Comparison of ENCODE assay signal across 25 cellular contexts in the genomic region with DNA sequence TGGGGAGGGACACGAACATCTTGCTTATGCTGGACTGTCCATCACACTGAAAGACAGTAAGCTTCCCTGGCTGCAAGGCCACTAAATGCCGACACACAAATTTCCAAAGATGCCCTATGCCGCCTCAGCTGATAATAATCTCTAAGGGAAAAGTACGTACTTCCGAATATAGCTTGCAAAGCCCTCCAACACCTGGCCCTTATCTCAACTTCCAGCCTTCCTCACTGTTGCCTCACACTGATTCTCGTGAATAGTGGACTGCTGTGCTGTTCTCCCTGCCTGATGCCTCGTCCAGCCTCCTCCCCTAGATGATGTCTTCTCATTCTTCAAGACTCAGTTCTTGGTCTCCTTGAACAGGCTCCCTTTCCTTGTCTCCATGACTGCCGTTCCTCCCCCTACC.
"Had no signal": no experiment of that assay in that cellular context is flagged by ENCODE, and none has a peak within 500 bp of the region (broad histone marks: within the 10 kb centered on the region; RNA-seq: fewer than 3 reads in every experiment).

No MANE protein-coding gene starts in this region.

- H3K27ac Mint-ChIP-seq: dendritic cell treated with granulocyte-macrophage colony-stimulating factor and Interleukin-4, amounts not matched to agents 40 ng/mL and 50 ng/mL, for 4 days; mesothelial cell of epicardium; naive thymus-derived CD4-positive, alpha-beta T cell; nephron; neural progenitor cell; progenitor cell of endocrine pancreas; stimulated activated naive B cell treated with anti-CD40 and anti-IgM and Interleukin-4, amounts not matched to agents 10 μg/mL and 1 μg/mL and 100 μg/mL, for 72 hours; stimulated activated naive CD8-positive, alpha-beta T cell treated with anti-CD3 and anti-CD28 coated beads, Interleukin-15, Interleukin-2, amounts not matched to agents 100 ng/mL and 50 ng/mL, for 24 hours had no signal

- ATAC-seq: esophagus mucosa; gastrocnemius medialis; left cardiac atrium; left lung; mucosa of descending colon; naive thymus-derived CD4-positive, alpha-beta T cell; right lobe of liver; upper lobe of right lung had no signal

- H3K27me3 Mint-ChIP-seq: stimulated activated naive CD8-positive, alpha-beta T cell treated with anti-CD3 and anti-CD28 coated beads, Interleukin-15, Interleukin-2, amounts not matched to agents 100 ng/mL and 50 ng/mL, for 24 hours had no signal

- H3K36me3 Mint-ChIP-seq: mesothelial cell of epicardium, neural progenitor cell had no signal

- H3K4me3 Mint-ChIP-seq: dendritic cell treated with granulocyte-macrophage colony-stimulating factor and Interleukin-4, amounts not matched to agents 40 ng/mL and 50 ng/mL, for 4 days; mesothelial cell of epicardium; naive thymus-derived CD4-positive, alpha-beta T cell; nephron; neural progenitor cell; stimulated activated naive B cell treated with anti-CD40 and anti-IgM and Interleukin-4, amounts not matched to agents 10 μg/mL and 1 μg/mL and 100 μg/mL, for 72 hours; stimulated activated naive CD8-positive, alpha-beta T cell treated with anti-CD3 and anti-CD28 coated beads, Interleukin-15, Interleukin-2, amounts not matched to agents 100 ng/mL and 50 ng/mL, for 24 hours had no signal

- DNase-seq: effector memory CD4-positive, alpha-beta T cell; foreskin fibroblast; gastrocnemius medialis; head of caudate nucleus; left cardiac atrium; left lung; mesenchymal stem cell; mucosa of descending colon; naive thymus-derived CD4-positive, alpha-beta T cell; right lobe of liver; small intestine; stimulated activated CD4-positive, alpha-beta T cell treated with anti-CD3 and anti-CD28 coated beads, Interleukin-15, amount 100 ng/mL, for 24 hours; stimulated activated CD4-positive, alpha-beta T cell treated with anti-CD3 and anti-CD28 coated beads, Interleukin-2, amount 100 ng/mL, for 48 hours; stimulated activated naive B cell treated with anti-CD40 and anti-IgM and Interleukin-4, amounts not matched to agents 10 μg/mL and 1 μg/mL and 100 μg/mL, for 72 hours; upper lobe of right lung; uterus had no signal

- H3K9me3 ChIP-seq: gastrocnemius medialis, left lung, mucosa of descending colon, right lobe of liver, thoracic aorta, tibial nerve, upper lobe of right lung, uterus had no signal

- H3K4me1 Mint-ChIP-seq: nephron had no signal
